ENCODE assay signal across 8 cellular contexts in the genomic region with DNA sequence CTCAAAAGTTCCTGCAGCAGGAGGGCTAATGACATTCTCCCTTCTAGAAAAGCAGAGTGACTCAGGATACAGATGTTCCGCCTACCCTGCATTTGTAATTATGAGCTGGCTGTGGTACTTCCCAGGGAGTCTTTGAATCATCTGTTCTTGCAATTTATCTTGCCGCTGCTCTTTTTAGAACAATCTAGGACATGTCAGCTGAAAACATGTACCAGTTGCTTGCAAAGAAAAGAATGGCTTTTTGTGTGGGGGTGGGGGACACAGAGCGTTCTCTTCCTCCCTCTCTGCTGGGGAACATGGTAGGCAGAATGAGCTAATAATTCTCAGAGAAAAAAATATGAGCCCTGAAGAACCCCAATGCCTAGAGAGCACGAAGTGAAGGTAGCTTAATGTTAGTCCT. TPM values are rescaled to one million over a fixed set of nuclear protein-coding genes. Genes with fewer than 3 reads are reported as not detected.
DNase-seq lines count a peak whose midpoint lies in the region; ATAC-seq and TF ChIP-seq lines count a peak whose summit lies in the region.

No MANE protein-coding gene starts in this region.

- no peak for DNase-seq in Right ventricle myocardium superior
- DNase-seq in cardiac septum (ENCODE audit: low spot score), result no peak
- DNase-seq in mesenchymal stem cell, result peak; percentile 89
- DNase-seq in nephron progenitor cell, result no peak
- no peak for DNase-seq in tibial nerve (ENCODE audit: low spot score in 2 of 2)

- peaks cover 10% of the 10 kb centered on the region for H3K4me1 ChIP-seq in mesenchymal stem cell (ENCODE audit: control insufficient read depth, insufficient read depth, low read depth, low read length)
- peaks cover 0 to 19% (median 2%) of the 10 kb centered on the region in 4 donors for H3K4me1 ChIP-seq in tibial nerve

- H2BK5ac ChIP-seq in mesenchymal stem cell (ENCODE audit: low read depth, low read length, poor library complexity, severe bottlenecking), result peak overlapping the region; percentile 47

- intact Hi-C loops in Right ventricle myocardium superior (cut with DNase I) (no loop called here), cardiac septum (cut with DNase I) (no loop called here)

- peak; percentile 46 for ATAC-seq in Right ventricle myocardium superior (ENCODE audit: poor library complexity)
- ATAC-seq in HG03565 (IDR thresholded peaks at IDR 0.05; ENCODE audit: unreplicated experiment), result no peak
- no peak for ATAC-seq in HG03571 (IDR thresholded peaks at IDR 0.05; ENCODE audit: unreplicated experiment)

- H2BK120ac ChIP-seq in mesenchymal stem cell (ENCODE audit: low read depth, low read length), result no peak overlapping the region

- no peak overlapping the region for H2BK15ac ChIP-seq in mesenchymal stem cell (ENCODE audit: low read depth, poor library complexity, severe bottlenecking)

- no peaks in the 10 kb centered on the region for H3K27me3 ChIP-seq in mesenchymal stem cell (ENCODE audit: control insufficient read depth in 1 of 2, insufficient read depth in 1 of 2, low read length in 2 of 2)
- H3K27me3 ChIP-seq in tibial nerve, result no peaks in the 10 kb centered on the region

- H4K8ac ChIP-seq in mesenchymal stem cell (ENCODE audit: low read length), result no peak overlapping the region

- H2AK5ac ChIP-seq in mesenchymal stem cell (ENCODE audit: low read length, severe bottlenecking), result no peak overlapping the region

- peak overlapping the region in 3 of 5 experiments; percentile 44 to 89 (median 73) for H3K27ac Mint-ChIP-seq in brain
- H3K27ac Mint-ChIP-seq in nephron progenitor cell, result no peak overlapping the region

- H4K91ac ChIP-seq in mesenchymal stem cell (ENCODE audit: low read length), result no peak overlapping the region

- H2BK12ac ChIP-seq in mesenchymal stem cell (ENCODE audit: low read length in 2 of 2), result no peak overlapping the region

- peak overlapping the region in 2 of 5 experiments; percentile 21 to 53 for H3K4me3 Mint-ChIP-seq in brain
- no peak overlapping the region for H3K4me3 Mint-ChIP-seq in nephron progenitor cell

- H3K36me3 Mint-ChIP-seq in brain, result no peaks in the 10 kb centered on the region
- H3K36me3 Mint-ChIP-seq in nephron progenitor cell (ENCODE audit: low read depth), result no peaks in the 10 kb centered on the region

- H3K36me3 ChIP-seq in mesenchymal stem cell (ENCODE audit: control insufficient read depth in 1 of 2, insufficient read depth in 2 of 2, low read depth in 1 of 2, low read length in 2 of 2), result no peaks in the 10 kb centered on the region
- H3K36me3 ChIP-seq in tibial nerve, result no peaks in the 10 kb centered on the region

- H3K9ac ChIP-seq in mesenchymal stem cell (ENCODE audit: low read length), result peak overlapping the region; percentile 67

- H3K9me3 ChIP-seq in mesenchymal stem cell (ENCODE audit: control insufficient read depth, low read length), result no peaks in the 10 kb centered on the region
- no peaks in the 10 kb centered on the region for H3K9me3 ChIP-seq in tibial nerve

- H3K79me1 ChIP-seq in mesenchymal stem cell (replicated peaks; ENCODE audit: low read length, poor library complexity, severe bottlenecking), result no peaks in the 10 kb centered on the region

- H3K4me2 ChIP-seq in mesenchymal stem cell (ENCODE audit: low read length, poor library complexity, severe bottlenecking), result peak overlapping the region; percentile 21

- 1% methylated on average over 3 of the region's 4 CpGs for WGBS in mesenchymal stem cell
- 14 to 18% methylated on average over 4 of the region's 4 CpGs for WGBS in tibial nerve, 2 donors

- TF ChIP-seq EP300 in tibial nerve (IDR thresholded peaks at IDR 0.05), result no peak

- no peak overlapping the region for H2AFZ ChIP-seq in mesenchymal stem cell (ENCODE audit: low read depth, low read length)

- H3K23ac ChIP-seq in mesenchymal stem cell (ENCODE audit: low read length in 2 of 2), result no peak overlapping the region

- TF ChIP-seq CTCF in brain (conservative IDR thresholded peaks at IDR 0.05) (no peak), nephron progenitor cell (IDR thresholded peaks at IDR 0.05) (no peak), tibial nerve (IDR thresholded peaks at IDR 0.05) (no peak)

- H3K4me1 Mint-ChIP-seq in brain (peaks cover 22% of the 10 kb centered on the region), nephron progenitor cell (peaks cover 18% of the 10 kb centered on the region)

- no peak overlapping the region for H3K14ac ChIP-seq in mesenchymal stem cell (ENCODE audit: low read length in 2 of 2)

- peak overlapping the region in 1 of 2 experiments; percentile 55 for H3K4me3 ChIP-seq in mesenchymal stem cell (ENCODE audit: insufficient read depth in 1 of 2, low read depth in 1 of 2, low read length in 2 of 2)
- H3K4me3 ChIP-seq in tibial nerve, result no peak overlapping the region

- H3K27me3 Mint-ChIP-seq in brain (no peaks in the 10 kb centered on the region), nephron progenitor cell (ENCODE audit: low read depth, poor library complexity) (peaks cover 38% of the 10 kb centered on the region)

- H3K9me3 Mint-ChIP-seq in brain, result no peaks in the 10 kb centered on the region
- H3K9me3 Mint-ChIP-seq in nephron progenitor cell, result no peaks in the 10 kb centered on the region

- no peak for TF ChIP-seq POLR2A in tibial nerve (IDR thresholded peaks at IDR 0.05)

- H3K18ac ChIP-seq in mesenchymal stem cell (ENCODE audit: low read depth in 1 of 2, low read length in 2 of 2), result no peak overlapping the region

- H3K27ac ChIP-seq in mesenchymal stem cell (ENCODE audit: low read length, poor library complexity, severe bottlenecking) (peak overlapping the region; percentile 88), tibial nerve (no peak overlapping the region)

- H3K4ac ChIP-seq in mesenchymal stem cell (ENCODE audit: low read depth in 1 of 2, low read length in 2 of 2), result no peak overlapping the region

RNA-seq across cellular contexts. Expression of gene TUT7, which starts 51.7 kb away (rescaled TPM):
- 12.3 TPM for total RNA-seq in Right ventricle myocardium superior
- 14.6 TPM for total RNA-seq in cardiac septum
- 7.0 TPM for polyA plus RNA-seq in brain (ENCODE audit: insufficient read depth, low read depth, low replicate concordance)
- 17.0 TPM for polyA plus RNA-seq in mesenchymal stem cell (2013, experiment 1 of 2)
- 15.7 TPM for polyA plus RNA-seq in mesenchymal stem cell (2013, experiment 2 of 2)
- 10 to 100 TPM; 25.7 to 49.6 (median 37.8) TPM for total RNA-seq in tibial nerve
